Comparison of ENCODE assay signal across 12 cellular contexts in the genomic region with DNA sequence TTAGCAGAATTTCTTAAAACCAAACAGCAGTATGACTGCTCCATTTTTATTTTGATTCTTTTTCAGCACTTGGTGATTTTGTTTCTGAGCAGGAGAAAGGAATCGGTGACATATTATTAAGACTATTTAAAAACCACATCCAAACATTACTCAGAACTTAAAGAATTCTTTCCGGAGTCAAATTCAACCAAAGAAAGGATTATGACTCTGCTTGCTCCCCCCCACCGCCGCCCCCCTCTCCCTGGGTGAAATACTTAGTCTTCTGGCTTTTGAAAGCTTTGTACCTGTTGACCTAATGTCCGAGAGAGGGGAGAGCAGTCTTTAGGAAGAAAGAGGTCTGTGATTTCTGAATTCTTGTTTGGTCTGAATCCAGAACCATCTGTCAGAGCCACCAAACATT. TPM values are rescaled to one million over a fixed set of nuclear protein-coding genes. Genes with fewer than 3 reads are reported as not detected.
DNase-seq lines count a peak whose midpoint lies in the region; ATAC-seq and TF ChIP-seq lines count a peak whose summit lies in the region.
"Had no signal": no experiment of that assay in that cellular context is flagged by ENCODE, and none has a peak within 500 bp of the region (broad histone marks: within the 10 kb centered on the region; RNA-seq: fewer than 3 reads in every experiment).

No MANE protein-coding gene starts in this region.

- H3K4me1 ChIP-seq in HEK293 (ENCODE audit: control insufficient read depth, insufficient read depth, low read length): 0 out of 2 replicates have a peak, but pooled peaks cover 9% of the 10 kb centered on the region
- peaks cover 24% of the 10 kb centered on the region for H3K4me1 ChIP-seq in testis

- ATAC-seq in stimulated activated naive B cell treated with anti-CD40 and anti-IgM and Interleukin-4, amounts not matched to agents 10 μg/mL and 1 μg/mL and 100 μg/mL, for 72 hours (replicated peaks): no peak

- CTCF ChIA-PET in HEK293 (lab: Yijun Ruan, JAX): interaction anchor here (0.6 to 14.7 kb wide), 7 partner anchors 8 to 404 kb away, joined by 3 to 217 read pairs (median 4); partner anchors contain the start of gene COL1A1

- peaks cover 0 to under 1% of the 10 kb centered on the region in 2 donors for H3K36me3 Mint-ChIP-seq in stimulated activated naive B cell treated with anti-CD40 and anti-IgM and Interleukin-4, amounts not matched to agents 10 μg/mL and 1 μg/mL and 100 μg/mL, for 72 hours

- H3K4me3 ChIP-seq in HEK293 (ENCODE audit: low read depth, low read length) (no peak overlapping the region), kidney epithelial cell (ENCODE audit: low read depth, low read length) (no peak overlapping the region), testis (no peak overlapping the region)

- H3K27me3 ChIP-seq in kidney epithelial cell (ENCODE audit: control insufficient read depth, insufficient read depth, low read length): no peaks in the 10 kb centered on the region
- no peaks in the 10 kb centered on the region for H3K27me3 ChIP-seq in testis

- no peaks in the 10 kb centered on the region for H3K9me3 ChIP-seq in HEK293 (ENCODE audit: control insufficient read depth, insufficient read depth, low read depth, low read length)
- H3K9me3 ChIP-seq in testis: no peaks in the 10 kb centered on the region
- H3K9me3 ChIP-seq: neutrophil had no signal

- in situ Hi-C loops in G401 (cut with HindIII; ENCODE audit: low sequenced_read_pairs): no loop called here

- no peak overlapping the region for H3K27ac Mint-ChIP-seq in stimulated activated naive B cell treated with anti-CD40 and anti-IgM and Interleukin-4, amounts not matched to agents 10 μg/mL and 1 μg/mL and 100 μg/mL, for 72 hours
- H3K27ac Mint-ChIP-seq: activated T-cell treated with anti-CD3 and anti-CD28 coated beads, Interleukin-2, amount 50 U/mL, for 24 hours had no signal

- intact Hi-C loops in testis (cut with DNase I; ENCODE audit: low total_unique reads): no loop called here

- no peaks in the 10 kb centered on the region for H3K36me3 ChIP-seq in HEK293 (ENCODE audit: control insufficient read depth in 2 of 2, insufficient read depth in 1 of 2, low read length in 2 of 2)
- no peaks in the 10 kb centered on the region for H3K36me3 ChIP-seq in kidney epithelial cell (ENCODE audit: control insufficient read depth, insufficient read depth, low read length)
- H3K36me3 ChIP-seq in testis (ENCODE audit: low read depth, missing control alignments): no peaks in the 10 kb centered on the region
- H3K36me3 ChIP-seq: neutrophil had no signal

- POLR2A ChIA-PET in HEK293 (lab: Yijun Ruan, JAX): interaction anchor here (1.4 kb wide), 1 partner anchor 9 kb away, joined by 5 read pairs; no protein-coding TSS in a partner anchor

- no peak for TF ChIP-seq CTCF in HEK293 (tag by site-specific recombination; IDR thresholded peaks at IDR 0.05)
- no peak for TF ChIP-seq CTCF in kidney epithelial cell (IDR thresholded peaks at IDR 0.05; ENCODE audit: insufficient read depth, low read length, poor library complexity, severe bottlenecking)
- TF ChIP-seq CTCF in testis (IDR thresholded peaks at IDR 0.05): no peak

- H3K9me3 Mint-ChIP-seq in stimulated activated naive B cell treated with anti-CD40 and anti-IgM and Interleukin-4, amounts not matched to agents 10 μg/mL and 1 μg/mL and 100 μg/mL, for 72 hours: peaks cover 0 to under 1% of the 10 kb centered on the region in 2 donors
- H3K9me3 Mint-ChIP-seq: activated T-cell treated with anti-CD3 and anti-CD28 coated beads, Interleukin-2, amount 50 U/mL, for 24 hours had no signal

- H3K27ac ChIP-seq in HEK293 (ENCODE audit: extremely low read depth, low read depth, low read length) (no peak overlapping the region), testis (peak overlapping the region; percentile 15 to 57)
- H3K27ac ChIP-seq: neutrophil had no signal

- H3K4me3 Mint-ChIP-seq in stimulated activated naive B cell treated with anti-CD40 and anti-IgM and Interleukin-4, amounts not matched to agents 10 μg/mL and 1 μg/mL and 100 μg/mL, for 72 hours: no peak overlapping the region
- H3K4me3 Mint-ChIP-seq: activated T-cell treated with anti-CD3 and anti-CD28 coated beads, Interleukin-2, amount 50 U/mL, for 24 hours had no signal

- peaks cover 9 to 15% of the 10 kb centered on the region in 2 donors for H3K27me3 Mint-ChIP-seq in stimulated activated naive B cell treated with anti-CD40 and anti-IgM and Interleukin-4, amounts not matched to agents 10 μg/mL and 1 μg/mL and 100 μg/mL, for 72 hours

- peaks cover 5 to 13% of the 10 kb centered on the region in 2 donors for H3K4me1 Mint-ChIP-seq in stimulated activated naive B cell treated with anti-CD40 and anti-IgM and Interleukin-4, amounts not matched to agents 10 μg/mL and 1 μg/mL and 100 μg/mL, for 72 hours

- no peak for TF ChIP-seq POLR2A in testis (IDR thresholded peaks at IDR 0.05)

- DNase-seq in amniotic epithelial cell (ENCODE audit: low read depth) (peak; percentile 92), kidney epithelial cell (ENCODE audit: low read depth) (peak; percentile 86), testis (no peak), UCSD-AML1 (lab: John Stamatoyannopoulos, UW; ENCODE audit: unreplicated experiment) (no peak), pons (ENCODE audit: low spot score) (no peak), G401 (ENCODE audit: low spot score) (no peak)
- DNase-seq in stimulated activated naive B cell treated with anti-CD40 and anti-IgM and Interleukin-4, amounts not matched to agents 10 μg/mL and 1 μg/mL and 100 μg/mL, for 72 hours: no peak
- DNase-seq: activated T-cell treated with anti-CD3 and anti-CD28 coated beads, Interleukin-2, amount 50 U/mL, for 24 hours; NCI-H2029; stimulated activated naive CD4-positive, alpha-beta T cell treated with Interleukin-2 at 50 U/mL for 16 hours had no signal

- 73 to 81% methylated on average over 5 of the region's 5 CpGs for WGBS in testis, 2 donors

TF ChIP-seq in HEK293, 187 proteins besides CTCF, POLR2A, EP300 and RAD21:
- TF ChIP-seq SCRT2 (tag by site-specific recombination; IDR thresholded peaks at IDR 0.05) (peak; percentile 43; the same call in 1 of the 2 replicates), EGR2 (tag by site-specific recombination; IDR thresholded peaks at IDR 0.05; ENCODE audit: low read depth) (no peak), ZBTB26 (tag by site-specific recombination; optimal IDR thresholded peaks at IDR 0.05) (no peak), ZNF610 (tag by site-specific recombination; IDR thresholded peaks at IDR 0.05; ENCODE audit: borderline replicate concordance) (no peak), MEIS1 (CRISPR knock-in tag; IDR thresholded peaks at IDR 0.05; ENCODE audit: borderline replicate concordance) (no peak)
- TF ChIP-seq, protein P1, sequence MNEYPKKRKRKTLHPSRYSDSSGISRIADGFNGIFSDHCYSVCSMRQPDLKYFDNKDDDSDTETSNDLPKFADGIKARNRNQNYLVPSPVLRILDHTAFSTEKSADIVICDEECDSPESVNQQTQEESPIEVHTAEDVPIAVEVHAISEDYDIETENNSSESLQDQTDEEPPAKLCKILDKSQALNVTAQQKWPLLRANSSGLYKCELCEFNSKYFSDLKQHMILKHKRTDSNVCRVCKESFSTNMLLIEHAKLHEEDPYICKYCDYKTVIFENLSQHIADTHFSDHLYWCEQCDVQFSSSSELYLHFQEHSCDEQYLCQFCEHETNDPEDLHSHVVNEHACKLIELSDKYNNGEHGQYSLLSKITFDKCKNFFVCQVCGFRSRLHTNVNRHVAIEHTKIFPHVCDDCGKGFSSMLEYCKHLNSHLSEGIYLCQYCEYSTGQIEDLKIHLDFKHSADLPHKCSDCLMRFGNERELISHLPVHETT (tag by site-specific recombination; IDR thresholded peaks at IDR 0.05): no peak

RNA-seq across cellular contexts. Expression of gene COL1A1, which starts 17.9 kb away (rescaled TPM):
- total RNA-seq in kidney epithelial cell: 139 and 176 TPM in 2 replicates
- 10 to 100 TPM; 32.5 to 35.1 TPM for total RNA-seq in testis
- polyA plus RNA-seq in testis (ENCODE audit: insufficient read depth, low read depth, low replicate concordance): 557 TPM
- total RNA-seq in G401 (2014; rRNA removed; shearing (Covaris generic)): 72.4 and 86.8 TPM in 2 replicates

RNA-seq across cellular contexts. Expression of gene SGCA, which starts 53.5 kb away (rescaled TPM):
- total RNA-seq in kidney epithelial cell (not detected in 2 replicates), testis (1 to 10 TPM; 2.4 to 7.6 TPM)
- 33.1 TPM for polyA plus RNA-seq in testis (ENCODE audit: insufficient read depth, low read depth, low replicate concordance)
- 19.0 and 49.0 TPM in 2 replicates for total RNA-seq in G401 (2014; rRNA removed; shearing (Covaris generic))

RNA-seq across cellular contexts. Expression of gene TMEM92, which starts 54.9 kb away (rescaled TPM):
- total RNA-seq in kidney epithelial cell (1.5 and 1.7 TPM in 2 replicates), testis (1 to 10 TPM in 1 of 2 donors, under 1 TPM in 1; 0.93 to 1.5 TPM)
- 0.44 TPM for polyA plus RNA-seq in testis (ENCODE audit: insufficient read depth, low read depth, low replicate concordance)
- 1.2 and 4.2 TPM in 2 replicates for total RNA-seq in G401 (2014; rRNA removed; shearing (Covaris generic))

Comparison
In these comparisons a context has a peak if more than half of its experiments do, and no peak if none do; other contexts are left out.
1. DNase-seq: peak in amniotic epithelial cell (single experiment) and kidney epithelial cell (single experiment); none in testis (single experiment), stimulated activated naive B cell treated with anti-CD40 and anti-IgM and Interleukin-4, amounts not matched to agents 10 μg/mL and 1 μg/mL and 100 μg/mL, for 72 hours (single experiment), UCSD-AML1 (single experiment), pons (single experiment) and G401 (single experiment).